Comparison of ENCODE assay signal across 13 cellular contexts in genomic region chr11:123628936-123629683, GRCh38. TPM values are rescaled to one million over a fixed set of nuclear protein-coding genes. Genes with fewer than 3 reads are reported as not detected.
DNase-seq lines count a peak whose midpoint lies in the region; ATAC-seq, FAIRE-seq and TF ChIP-seq lines count a peak whose summit lies in the region.
"Had no signal": no experiment of that assay in that cellular context is flagged by ENCODE, and none has a peak within 500 bp of the region (broad histone marks: within the 10 kb centered on the region; RNA-seq: fewer than 3 reads in every experiment).

No MANE protein-coding gene starts in this region.

- H3K36me3 ChIP-seq in H1 (ENCODE audit: control insufficient read depth in 2 of 4, insufficient read depth in 4 of 4, low read length in 3 of 4) (0 out of 8 replicates have a peak, but pooled peaks cover 0 to 2% (median 0%) of the 10 kb centered on the region in 4 experiments), ascending aorta (no peaks in the 10 kb centered on the region)

- no peak overlapping the region for H2AK5ac ChIP-seq in H1 (ENCODE audit: low read depth, low read length)

- H3K4me3 ChIP-seq in AG04450 (ENCODE audit: low read depth, low read length), result no peak overlapping the region
- H3K4me3 ChIP-seq in H1 (ENCODE audit: extremely low read depth in 1 of 4, insufficient read depth in 2 of 4, low read depth in 3 of 4, low read length in 4 of 4), result no peak overlapping the region
- no peak overlapping the region for H3K4me3 ChIP-seq in ascending aorta

- no peak for ATAC-seq in GM21423 (IDR thresholded peaks at IDR 0.05; ENCODE audit: unreplicated experiment)

- no peak overlapping the region for H3K18ac ChIP-seq in H1 (ENCODE audit: extremely low read depth, low read length)

- TF ChIP-seq RAD21 in H1 (IDR thresholded peaks at IDR 0.05 in 1 of 2, conservative IDR thresholded peaks at IDR 0.05 in 1 of 2; ENCODE audit: low read depth in 2 of 2, low read length in 2 of 2), result no peak

- no peaks in the 10 kb centered on the region for H3K9me3 ChIP-seq in AG04450 (ENCODE audit: control insufficient read depth, insufficient read depth, low read length)
- H3K9me3 ChIP-seq in H1 (ENCODE audit: insufficient read depth in 2 of 2, low read depth in 1 of 2, low read length in 1 of 2), result no peaks in the 10 kb centered on the region
- no peaks in the 10 kb centered on the region for H3K9me3 ChIP-seq in ascending aorta

- H4K8ac ChIP-seq in H1 (ENCODE audit: extremely low read depth, insufficient read depth, low read length), result no peak overlapping the region

- 89% methylated on average over 10 of the region's 10 CpGs; no CpG with 5 or more reads in 1 of the 2 experiments for WGBS in H1 (ENCODE audit: extremely low coverage in 1 of 2, insufficient coverage in 1 of 2, insufficient read length in 1 of 2, insufficient replicate concordance in 2 of 2, low coverage in 1 of 2, low lambda C conversion rate in 2 of 2, missing lambda C conversion rate in 1 of 2), 2 experiments

- no peak overlapping the region for H3K4me2 ChIP-seq in H1 (ENCODE audit: insufficient read depth in 1 of 2, low read depth in 2 of 2, low read length in 2 of 2)

- H3K27me3 ChIP-seq in AG04450 (ENCODE audit: control insufficient read depth, insufficient read depth, low read length) (peaks cover 5% of the 10 kb centered on the region), H1 (replicated peaks in 1 of 4; ENCODE audit: control insufficient read depth in 3 of 4, extremely low read depth in 1 of 4, insufficient read depth in 3 of 4, low read length in 3 of 4) (no peaks in the 10 kb centered on the region), ascending aorta (no peaks in the 10 kb centered on the region)

- peaks cover 0 to 3% (median 0%) of the 10 kb centered on the region in 4 experiments; a peak in 2 of 7 replicates for H3K4me1 ChIP-seq in H1 (replicated peaks in 1 of 4; ENCODE audit: control insufficient read depth in 3 of 4, insufficient read depth in 4 of 4, low read length in 3 of 4)
- no peaks in the 10 kb centered on the region for H3K4me1 ChIP-seq in ascending aorta

- H3K23ac ChIP-seq in H1 (ENCODE audit: insufficient read length), result no peak overlapping the region

- H3K27ac ChIP-seq in AG04450 (ENCODE audit: low read depth, low read length) (no peak overlapping the region), H1 (ENCODE audit: low read depth, low read length) (no peak overlapping the region), ascending aorta (no peak overlapping the region)
- H3K27ac ChIP-seq: HL-60 had no signal

- no peaks in the 10 kb centered on the region for H3K23me2 ChIP-seq in H1 (ENCODE audit: low read depth, low read length)

- no peak overlapping the region for H3K9ac ChIP-seq in H1 (replicated peaks in 1 of 4; ENCODE audit: extremely low read depth in 1 of 4, low read depth in 3 of 4, low read length in 3 of 4)

- TF ChIP-seq EP300 in H1 (IDR thresholded peaks at IDR 0.05; ENCODE audit: borderline replicate concordance in 1 of 2, low read depth in 2 of 2, low read length in 2 of 2), result no peak

- no peak overlapping the region for H4K5ac ChIP-seq in H1 (ENCODE audit: insufficient read length, low read depth, low read length)

- intact Hi-C loops in ascending aorta (cut with DNase I), result no loop called here

- H2BK20ac ChIP-seq in H1 (ENCODE audit: low read length), result no peak overlapping the region

- no peak overlapping the region for H2BK5ac ChIP-seq in H1 (ENCODE audit: low read depth, low read length)

- TF ChIP-seq CTCF in AG04450 (IDR thresholded peaks at IDR 0.05; ENCODE audit: low read depth, low read length) (no peak), H1 (IDR thresholded peaks at IDR 0.05; ENCODE audit: control extremely low read depth in 1 of 3, insufficient read depth in 1 of 3, low read depth in 1 of 3, low read length in 3 of 3) (no peak), ascending aorta (IDR thresholded peaks at IDR 0.05) (no peak)

- H2BK120ac ChIP-seq in H1 (replicated peaks; ENCODE audit: low read depth, low read length), result no peak overlapping the region

- no peak overlapping the region for H3K14ac ChIP-seq in H1 (ENCODE audit: insufficient read length)

- H2BK12ac ChIP-seq in H1 (ENCODE audit: low read depth, low read length), result no peak overlapping the region

- POLR2A ChIA-PET in AG04450 (lab: Yijun Ruan, JAX) (no interaction called here), H1 (lab: Charles Lee; ENCODE audit: partially characterized antibody) (interaction anchor here (0.7 to 1.3 kb wide), 2 partner anchors 36 to 80 kb away, joined by 3 to 4 read pairs; no protein-coding TSS in a partner anchor)

- H2BK15ac ChIP-seq in H1 (ENCODE audit: low read length), result no peak overlapping the region

- no peak for FAIRE-seq in H1 (lab: Jason Lieb, UNC)

- no peaks in the 10 kb centered on the region for H3K79me1 ChIP-seq in H1 (ENCODE audit: low read depth, low read length)

- no peak overlapping the region for H3K4ac ChIP-seq in H1 (replicated peaks; ENCODE audit: insufficient read length, low read depth, low read length)

- CTCF ChIA-PET in AG04450 (lab: Charles Lee), result interaction anchor here (0.5 to 15.7 kb wide), 5 partner anchors 18 to 787 kb away, joined by 3 to 220 read pairs (median 3); no protein-coding TSS in a partner anchor
- CTCF ChIA-PET in H1 (lab: Charles Lee; ENCODE audit: partially characterized antibody), result interaction anchor here (0.9 to 3.9 kb wide), 9 partner anchors 9 to 382 kb away, joined by 3 to 19 read pairs (median 4); no protein-coding TSS in a partner anchor

- DNase-seq in AG04450 (ENCODE audit: low read depth, low spot score) (peak; percentile 33), RKO (ENCODE audit: low spot score) (peak; percentile 67), H1 (ENCODE audit: low read depth in 1 of 2, low spot score in 2 of 2) (no peak), medulla oblongata (ENCODE audit: extremely low spot score) (peak; percentile 40), ascending aorta (ENCODE audit: low spot score in 2 of 2) (no peak), germinal center (ENCODE audit: low spot score) (no peak), NCI-H1436 (lab: John Stamatoyannopoulos, UW) (no peak)
- DNase-seq: activated CD4-positive, alpha-beta T cell treated with anti-CD3 and anti-CD28 coated beads for 48 hours; activated naive CD4-positive, alpha-beta T cell treated with Interleukin-2 at 50 U/mL for 16 hours; effector CD8-positive, alpha-beta T cell; stimulated activated CD4-positive, alpha-beta T cell treated with anti-CD3 and anti-CD28 coated beads, Interleukin-4, amount 100 ng/mL, for 1 hour had no signal

- no peaks in the 10 kb centered on the region for H4K20me1 ChIP-seq in H1 (replicated peaks in 1 of 2; ENCODE audit: control insufficient read depth in 1 of 2, insufficient read depth in 2 of 2, low read length in 2 of 2)

- peak in 1 of 2 experiments; percentile 34; a peak in 1 of 3 replicates for TF ChIP-seq POLR2A in H1 (IDR thresholded peaks at IDR 0.05; ENCODE audit: control extremely low read depth in 1 of 2, low read depth in 2 of 2, low read length in 2 of 2)

- H4K91ac ChIP-seq in H1 (replicated peaks; ENCODE audit: insufficient read length, low read length), result no peak overlapping the region

- H3K56ac ChIP-seq in H1 (replicated peaks; ENCODE audit: insufficient read length, low read depth, low read length), result no peak overlapping the region

- no peaks in the 10 kb centered on the region for H3K79me2 ChIP-seq in H1 (ENCODE audit: control insufficient read depth in 1 of 2, insufficient read depth in 2 of 2, low read length in 2 of 2)

- H2AFZ ChIP-seq in H1 (ENCODE audit: low read length), result no peak overlapping the region

TF ChIP-seq in H1, 55 proteins besides CTCF, POLR2A, EP300 and RAD21:
- TF ChIP-seq POLR2AphosphoS5 (IDR thresholded peaks at IDR 0.05; ENCODE audit: low read depth, low read length), result peak; percentile 21; the same call in 1 of the 2 replicates
- TF ChIP-seq JUND (IDR thresholded peaks at IDR 0.05; ENCODE audit: low read length), result no peak

RNA-seq across cellular contexts. Expression of gene SCN3B, which starts 25.3 kb away (rescaled TPM):
- polyA plus RNA-seq in AG04450 (2011; rRNA removed), result 0.09 and 0.17 TPM in 2 replicates
- 0.14 and 0.17 TPM in 2 replicates for polyA minus RNA-seq in AG04450 (2011; rRNA and poly(A)+ RNA removed)
- total RNA-seq in H1 (2021; fragmentation: NEBNext Ultra II Directional; extraction: Animal tissue kit (Norgen Biotek cat#: 25700)), result 0.82 and 1.1 TPM in 2 replicates
- polyA plus RNA-seq in H1 (2011; rRNA removed), result 0.46 and 0.67 TPM in 2 replicates
- 0.56 TPM for polyA plus RNA-seq in H1 (2011; cell fraction: cytosol; rRNA removed)
- polyA plus RNA-seq in H1 (2011; cell fraction: nucleus; rRNA removed), result 0.43 TPM
- polyA plus RNA-seq in H1 (2012, experiment 1 of 2), result 0.37 to 0.79 TPM (median 0.56 TPM) in 4 replicates
- 0.14 TPM for polyA plus RNA-seq in H1 (2012, experiment 2 of 2)
- 0.63 TPM for polyA plus RNA-seq in H1 (2013, experiment 1 of 2)
- 0.64 TPM for polyA plus RNA-seq in H1 (2013, experiment 2 of 2)
- 0.41 and 0.61 TPM in 2 replicates for polyA minus RNA-seq in H1 (2011; rRNA and poly(A)+ RNA removed)
- polyA minus RNA-seq in H1 (2011; cell fraction: cytosol; rRNA and poly(A)+ RNA removed), result 0.29 TPM
- polyA minus RNA-seq in H1 (2011; cell fraction: nucleus; rRNA and poly(A)+ RNA removed), result 0.70 TPM
- total RNA-seq in ascending aorta, result 4.7 TPM

Comparison
In these comparisons a context has a peak if more than half of its experiments do, and no peak if none do; other contexts are left out.
1. DNase-seq: peak in AG04450 (single experiment), RKO (single experiment) and medulla oblongata (single experiment); none in H1 (0 of 2), ascending aorta (0 of 2), germinal center (single experiment) and NCI-H1436 (single experiment).